In genomic region chr14:102593841-102594170, GRCh38 we compare ENCODE assay signal across 8 cellular contexts. TPM values are rescaled to one million over a fixed set of nuclear protein-coding genes. Genes with fewer than 3 reads are reported as not detected.
DNase-seq lines count a peak whose midpoint lies in the region; ATAC-seq, FAIRE-seq and TF ChIP-seq lines count a peak whose summit lies in the region.

No MANE protein-coding gene starts in this region.

- no peak for TF ChIP-seq CTCF in left ventricle myocardium inferior (IDR thresholded peaks at IDR 0.05; ENCODE audit: borderline replicate concordance)
- no peak for TF ChIP-seq CTCF in kidney (IDR thresholded peaks at IDR 0.05; ENCODE audit: borderline replicate concordance, extremely low read depth, insufficient read depth)

- H3K36me3 ChIP-seq in left ventricle myocardium inferior: no peaks in the 10 kb centered on the region
- H3K36me3 ChIP-seq in kidney (ENCODE audit: control insufficient read depth in 1 of 2, insufficient read depth in 2 of 2, low read length in 2 of 2): no peaks in the 10 kb centered on the region
- H3K36me3 ChIP-seq in thymus (ENCODE audit: control insufficient read depth, insufficient read depth): no peaks in the 10 kb centered on the region

- H3K36me3 Mint-ChIP-seq in activated T-helper 2 cell treated with anti-CD3 and anti-CD28 coated beads, Interferon-gamma antibody, Interleukin-2, Interleukin-4, amounts not matched to agents 10 μg/mL and 5 μg/mL and 100 μg/mL, durations not matched to agents 14 hours and 24 hours and 36 hours (ENCODE audit: low read depth): peaks cover 20% of the 10 kb centered on the region

- H3K27me3 ChIP-seq in left ventricle myocardium inferior (ENCODE audit: low read depth) (no peaks in the 10 kb centered on the region), thymus (ENCODE audit: control insufficient read depth, insufficient read depth) (no peaks in the 10 kb centered on the region)

- peak overlapping the region; percentile 99 for H3K4me3 ChIP-seq in left ventricle myocardium inferior
- peak overlapping the region; percentile 50 to 79 for H3K4me3 ChIP-seq in kidney (ENCODE audit: low read length in 2 of 2)
- H3K4me3 ChIP-seq in thymus (ENCODE audit: low read length): peak overlapping the region; percentile 92

- H3K27me3 Mint-ChIP-seq in activated T-helper 2 cell treated with anti-CD3 and anti-CD28 coated beads, Interferon-gamma antibody, Interleukin-2, Interleukin-4, amounts not matched to agents 10 μg/mL and 5 μg/mL and 100 μg/mL, durations not matched to agents 14 hours and 24 hours and 36 hours (ENCODE audit: low read depth): no peaks in the 10 kb centered on the region

- H3K9me3 ChIP-seq in left ventricle myocardium inferior (replicated peaks) (no peaks in the 10 kb centered on the region), kidney (ENCODE audit: control insufficient read depth in 1 of 2, low read length in 2 of 2) (no peaks in the 10 kb centered on the region), thymus (ENCODE audit: control insufficient read depth) (no peaks in the 10 kb centered on the region)

- peaks cover 21% of the 10 kb centered on the region for H3K4me1 Mint-ChIP-seq in activated T-helper 2 cell treated with anti-CD3 and anti-CD28 coated beads, Interferon-gamma antibody, Interleukin-2, Interleukin-4, amounts not matched to agents 10 μg/mL and 5 μg/mL and 100 μg/mL, durations not matched to agents 14 hours and 24 hours and 36 hours (ENCODE audit: low read depth)

- peaks cover 43% of the 10 kb centered on the region for H3K4me1 ChIP-seq in left ventricle myocardium inferior
- H3K4me1 ChIP-seq in kidney (ENCODE audit: control insufficient read depth in 1 of 2, insufficient read depth in 1 of 2, low read depth in 1 of 2, low read length in 2 of 2): peaks cover 6 to 8% of the 10 kb centered on the region in 2 donors
- H3K4me1 ChIP-seq in thymus (ENCODE audit: control insufficient read depth, insufficient read depth, low read length): peaks cover 9% of the 10 kb centered on the region

- H3K27ac ChIP-seq in left ventricle myocardium inferior (replicated peaks): peak overlapping the region; percentile 99
- peak overlapping the region; percentile 67 to 83 for H3K27ac ChIP-seq in kidney (ENCODE audit: low read depth in 2 of 2, low read length in 2 of 2)
- no peak overlapping the region for H3K27ac ChIP-seq in thymus (ENCODE audit: low read depth)

- intact Hi-C loops in left ventricle myocardium inferior (cut with micrococcal nuclease) (no loop called here), left ventricle myocardium superior (cut with micrococcal nuclease) (no loop called here), kidney (cut with DNase I) (no loop called here)
- intact Hi-C loops in activated T-helper 2 cell treated with anti-CD3 and anti-CD28 coated beads, Interferon-gamma antibody, Interleukin-2, Interleukin-4, amounts not matched to agents 10 μg/mL and 5 μg/mL and 100 μg/mL, durations not matched to agents 14 hours and 24 hours and 36 hours (cut with micrococcal nuclease): loop anchor here (1.0 to 5.0 kb wide), 5 partner anchors 12 to 277 kb away; partner anchors contain the start of genes TRAF3 and ZNF839

- no peak for DNase-seq in left ventricle myocardium inferior
- no peak for DNase-seq in left ventricle myocardium superior
- no peak for DNase-seq in activated T-helper 2 cell treated with anti-CD3 and anti-CD28 coated beads, Interferon-gamma antibody, Interleukin-2, Interleukin-4, amounts not matched to agents 10 μg/mL and 5 μg/mL and 100 μg/mL, durations not matched to agents 14 hours and 24 hours and 36 hours (ENCODE audit: low spot score)
- DNase-seq in kidney: no peak
- DNase-seq in NK-92 treated with Interleukin-12 subunit alpha and Interleukin-12 subunit beta, amount 100 ng/mL, for 24 hours (lab: John Stamatoyannopoulos, UW): no peak

- no peak for FAIRE-seq in kidney (lab: Jason Lieb, UNC)

- H3K4me3 Mint-ChIP-seq in activated T-helper 2 cell treated with anti-CD3 and anti-CD28 coated beads, Interferon-gamma antibody, Interleukin-2, Interleukin-4, amounts not matched to agents 10 μg/mL and 5 μg/mL and 100 μg/mL, durations not matched to agents 14 hours and 24 hours and 36 hours (ENCODE audit: low read depth): peak overlapping the region; percentile 84

- 3% methylated on average over 6 of the region's 6 CpGs for WGBS in thymus

- H3K9ac ChIP-seq in kidney (ENCODE audit: low read length in 2 of 2): peak overlapping the region; percentile 54 to 71

- H3K9me3 Mint-ChIP-seq in activated T-helper 2 cell treated with anti-CD3 and anti-CD28 coated beads, Interferon-gamma antibody, Interleukin-2, Interleukin-4, amounts not matched to agents 10 μg/mL and 5 μg/mL and 100 μg/mL, durations not matched to agents 14 hours and 24 hours and 36 hours: no peaks in the 10 kb centered on the region

- ATAC-seq in left ventricle myocardium superior (no peak), GM21390 (IDR thresholded peaks at IDR 0.05; ENCODE audit: unreplicated experiment) (no peak), HG03196 (IDR thresholded peaks at IDR 0.05; ENCODE audit: unreplicated experiment) (no peak)

- peak overlapping the region; percentile 31 for H3K27ac Mint-ChIP-seq in activated T-helper 2 cell treated with anti-CD3 and anti-CD28 coated beads, Interferon-gamma antibody, Interleukin-2, Interleukin-4, amounts not matched to agents 10 μg/mL and 5 μg/mL and 100 μg/mL, durations not matched to agents 14 hours and 24 hours and 36 hours

RNA-seq across cellular contexts. Expression of gene RCOR1, which starts 1.4 kb away (rescaled TPM):
- total RNA-seq in left ventricle myocardium inferior: 11.0 TPM
- total RNA-seq in left ventricle myocardium superior: 13.0 TPM
- total RNA-seq in activated T-helper 2 cell treated with anti-CD3 and anti-CD28 coated beads, Interferon-gamma antibody, Interleukin-2, Interleukin-4, amounts not matched to agents 10 μg/mL and 5 μg/mL and 100 μg/mL, durations not matched to agents 14 hours and 24 hours and 36 hours: 22.2 and 24.3 TPM in 2 replicates
- 17.9 TPM for total RNA-seq in kidney
- polyA plus RNA-seq in kidney (ENCODE audit: insufficient read depth, low read depth, low replicate concordance): 4.9 TPM
- polyA plus RNA-seq in thymus: 9.2 TPM
